Comparison of ENCODE assay signal across 23 cellular contexts in the genomic region with DNA sequence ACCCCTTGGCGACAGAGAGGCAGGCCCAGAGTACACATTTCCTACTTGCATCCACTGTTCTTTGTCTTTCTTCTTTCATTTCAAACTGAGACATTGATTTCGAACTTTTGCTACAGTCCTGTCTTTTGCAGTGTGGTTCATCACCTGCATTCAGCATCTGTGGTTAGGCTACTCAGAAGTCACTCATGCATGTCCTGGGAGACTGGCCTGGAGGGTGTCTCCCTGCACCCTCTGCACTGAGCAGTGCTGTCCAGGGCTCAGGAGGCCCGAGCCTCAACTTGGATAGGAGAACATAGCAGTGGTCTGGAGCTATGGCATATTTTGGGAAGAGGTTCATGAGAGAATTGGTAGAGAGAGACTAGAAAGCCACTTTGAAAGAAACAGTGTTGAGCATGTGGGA.
DNase-seq lines count a peak whose midpoint lies in the region; ATAC-seq and TF ChIP-seq lines count a peak whose summit lies in the region.
"Had no signal": no experiment of that assay in that cellular context is flagged by ENCODE, and none has a peak within 500 bp of the region (broad histone marks: within the 10 kb centered on the region; RNA-seq: fewer than 3 reads in every experiment).

No MANE protein-coding gene starts in this region.

- peak overlapping the region; percentile 61 for H2AFZ ChIP-seq in parathyroid adenoma

- no peaks in the 10 kb centered on the region for H3K36me3 ChIP-seq in parathyroid adenoma (ENCODE audit: control insufficient read depth, insufficient read depth, low read length)
- H3K36me3 ChIP-seq: pancreas had no signal

- H3K4me1 ChIP-seq in parathyroid adenoma, result peaks cover 10% of the 10 kb centered on the region
- H3K4me1 ChIP-seq: pancreas, testis had no signal

- peaks cover 0 to 4% (median 3%) of the 10 kb centered on the region in 3 donors for H3K27me3 Mint-ChIP-seq in CD14-positive monocyte (ENCODE audit: low read depth in 3 of 3)
- no peaks in the 10 kb centered on the region for H3K27me3 Mint-ChIP-seq in stimulated activated naive CD8-positive, alpha-beta T cell treated with anti-CD3 and anti-CD28 coated beads, Interleukin-15, amount 100 ng/mL, for 72 hours
- H3K27me3 Mint-ChIP-seq: activated CD4-positive, alpha-beta T cell treated with anti-CD3 and anti-CD28 coated beads, Interleukin-2, amount 10 ng/mL, durations not matched to agents 24 days and 14 days; activated CD8-positive, alpha-beta memory T cell treated with anti-CD3 and anti-CD28 coated beads, Interleukin-2, amount 10 ng/mL, durations not matched to agents 7 days and 5 days; activated naive CD8-positive, alpha-beta T cell treated with anti-CD3 and anti-CD28 coated beads, Interleukin-2, amount 10 ng/mL, durations not matched to agents 7 days and 5 days; brain; naive thymus-derived CD8-positive, alpha-beta T cell had no signal

- no peak overlapping the region for H3K4me3 Mint-ChIP-seq in CD14-positive monocyte
- no peak overlapping the region for H3K4me3 Mint-ChIP-seq in stimulated activated naive CD8-positive, alpha-beta T cell treated with anti-CD3 and anti-CD28 coated beads, Interleukin-15, amount 100 ng/mL, for 72 hours
- H3K4me3 Mint-ChIP-seq: activated CD4-positive, alpha-beta T cell treated with anti-CD3 and anti-CD28 coated beads, Interleukin-2, amount 10 ng/mL, durations not matched to agents 24 days and 14 days; activated CD8-positive, alpha-beta memory T cell treated with anti-CD3 and anti-CD28 coated beads, Interleukin-2, amount 10 ng/mL, durations not matched to agents 7 days and 5 days; activated naive CD8-positive, alpha-beta T cell treated with anti-CD3 and anti-CD28 coated beads, Interleukin-2, amount 10 ng/mL, durations not matched to agents 7 days and 5 days; brain; naive thymus-derived CD8-positive, alpha-beta T cell had no signal

- intact Hi-C loops in CD14-positive monocyte (cut with micrococcal nuclease), result no loop called here

- peaks cover 28% of the 10 kb centered on the region for H3K4me1 Mint-ChIP-seq in CD14-positive monocyte
- peaks cover 14% of the 10 kb centered on the region for H3K4me1 Mint-ChIP-seq in stimulated activated naive CD8-positive, alpha-beta T cell treated with anti-CD3 and anti-CD28 coated beads, Interleukin-15, amount 100 ng/mL, for 72 hours
- H3K4me1 Mint-ChIP-seq: activated CD8-positive, alpha-beta memory T cell treated with anti-CD3 and anti-CD28 coated beads, Interleukin-2, amount 10 ng/mL, durations not matched to agents 7 days and 5 days had no signal

- peak; percentile 43 for ATAC-seq in SK-N-SH treated with all-trans-retinoic acid at 6 μM for 48 hours
- no peak for ATAC-seq in stimulated activated naive CD8-positive, alpha-beta T cell treated with anti-CD3 and anti-CD28 coated beads, Interleukin-15, amount 100 ng/mL, for 72 hours
- ATAC-seq in HG02623 (IDR thresholded peaks at IDR 0.05; ENCODE audit: unreplicated experiment), result no peak
- ATAC-seq: activated CD8-positive, alpha-beta memory T cell treated with anti-CD3 and anti-CD28 coated beads, Interleukin-2, amount 10 ng/mL, durations not matched to agents 7 days and 5 days; left cardiac atrium; naive thymus-derived CD8-positive, alpha-beta T cell; pancreas; sciatic nerve had no signal

- no peak overlapping the region for H3K4me2 ChIP-seq in parathyroid adenoma (ENCODE audit: low read length)

- no peaks in the 10 kb centered on the region for H3K27me3 ChIP-seq in parathyroid adenoma (ENCODE audit: control insufficient read depth, insufficient read depth, low read length)
- H3K27me3 ChIP-seq: pancreas, testis had no signal

- H3K27ac Mint-ChIP-seq in CD14-positive monocyte, result peak overlapping the region in 2 of 7 donors; percentile 34 to 39
- no peak overlapping the region for H3K27ac Mint-ChIP-seq in stimulated activated naive CD8-positive, alpha-beta T cell treated with anti-CD3 and anti-CD28 coated beads, Interleukin-15, amount 100 ng/mL, for 72 hours
- H3K27ac Mint-ChIP-seq: activated CD4-positive, alpha-beta T cell treated with anti-CD3 and anti-CD28 coated beads, Interleukin-2, amount 10 ng/mL, durations not matched to agents 24 days and 14 days; activated CD8-positive, alpha-beta memory T cell treated with anti-CD3 and anti-CD28 coated beads, Interleukin-2, amount 10 ng/mL, durations not matched to agents 7 days and 5 days; activated naive CD8-positive, alpha-beta T cell treated with anti-CD3 and anti-CD28 coated beads, Interleukin-2, amount 10 ng/mL, durations not matched to agents 7 days and 5 days; activated T-helper 2 cell treated with anti-CD3 and anti-CD28 coated beads, Interferon-gamma antibody, Interleukin-2, Interleukin-4, amounts not matched to agents 10 μg/mL and 5 μg/mL and 100 μg/mL, durations not matched to agents 14 hours and 24 hours and 36 hours had no signal

- H3K9me3 ChIP-seq in parathyroid adenoma (ENCODE audit: control insufficient read depth, low read length), result no peaks in the 10 kb centered on the region
- H3K9me3 ChIP-seq: pancreas, testis had no signal

- no peak overlapping the region for H3K9ac ChIP-seq in parathyroid adenoma

- H3K79me2 ChIP-seq in parathyroid adenoma, result no peaks in the 10 kb centered on the region

- no peak overlapping the region for H3K27ac ChIP-seq in parathyroid adenoma
- H3K27ac ChIP-seq: pancreas had no signal

- H3K9me3 Mint-ChIP-seq in CD14-positive monocyte, result peaks cover 0 to 2% (median 0%) of the 10 kb centered on the region in 7 donors
- no peaks in the 10 kb centered on the region for H3K9me3 Mint-ChIP-seq in stimulated activated naive CD8-positive, alpha-beta T cell treated with anti-CD3 and anti-CD28 coated beads, Interleukin-15, amount 100 ng/mL, for 72 hours
- H3K9me3 Mint-ChIP-seq: activated CD4-positive, alpha-beta T cell treated with anti-CD3 and anti-CD28 coated beads, Interleukin-2, amount 10 ng/mL, durations not matched to agents 24 days and 14 days; activated naive CD8-positive, alpha-beta T cell treated with anti-CD3 and anti-CD28 coated beads, Interleukin-2, amount 10 ng/mL, durations not matched to agents 7 days and 5 days; activated T-helper 2 cell treated with anti-CD3 and anti-CD28 coated beads, Interferon-gamma antibody, Interleukin-2, Interleukin-4, amounts not matched to agents 10 μg/mL and 5 μg/mL and 100 μg/mL, durations not matched to agents 14 hours and 24 hours and 36 hours; naive thymus-derived CD8-positive, alpha-beta T cell had no signal

- peaks cover 0 to 2% of the 10 kb centered on the region in 2 donors for H3K36me3 Mint-ChIP-seq in CD14-positive monocyte
- H3K36me3 Mint-ChIP-seq: activated CD8-positive, alpha-beta memory T cell treated with anti-CD3 and anti-CD28 coated beads, Interleukin-2, amount 10 ng/mL, durations not matched to agents 7 days and 5 days; activated naive CD8-positive, alpha-beta T cell treated with anti-CD3 and anti-CD28 coated beads, Interleukin-2, amount 10 ng/mL, durations not matched to agents 7 days and 5 days; brain; naive thymus-derived CD8-positive, alpha-beta T cell had no signal

- peak; percentile 54 for DNase-seq in NCI-H2107 treated with DMSO at 0.1 percent for 48 hours (lab: John Stamatoyannopoulos, UW; ENCODE audit: unreplicated experiment)
- DNase-seq in NCI-H2107 (lab: John Stamatoyannopoulos, UW), result no peak
- DNase-seq in NAMALWA (ENCODE audit: low spot score), result peak; percentile 15
- DNase-seq in CD14-positive monocyte (ENCODE audit: low spot score), result no peak
- no peak for DNase-seq in stimulated activated naive CD8-positive, alpha-beta T cell treated with anti-CD3 and anti-CD28 coated beads, Interleukin-15, amount 100 ng/mL, for 72 hours
- DNase-seq: activated CD4-positive, alpha-beta T cell treated with anti-CD3 and anti-CD28 coated beads, Interleukin-2, amount 10 ng/mL, durations not matched to agents 24 days and 14 days; activated CD8-positive, alpha-beta memory T cell treated with anti-CD3 and anti-CD28 coated beads, Interleukin-2, amount 10 ng/mL, durations not matched to agents 7 days and 5 days; activated naive CD8-positive, alpha-beta T cell treated with anti-CD3 and anti-CD28 coated beads, Interleukin-2, amount 10 ng/mL, durations not matched to agents 7 days and 5 days; HCEC 1CT; Kasumi-1; left cardiac atrium; mesendoderm; naive thymus-derived CD8-positive, alpha-beta T cell; NCI-H2171 treated with DMSO at 0.1 percent for 48 hours; pancreas; T-helper 1 cell; testis had no signal

- no peak overlapping the region for H3K4me3 ChIP-seq in parathyroid adenoma (ENCODE audit: low read depth, low read length)
- H3K4me3 ChIP-seq: pancreas, testis had no signal

- TF ChIP-seq CTCF in parathyroid adenoma (IDR thresholded peaks at IDR 0.05) (no peak), CD14-positive monocyte (IDR thresholded peaks at IDR 0.05) (no peak)

TF ChIP-seq in SK-N-SH treated with all-trans-retinoic acid at 6 μM for 48 hours, 23 proteins besides CTCF, POLR2A, EP300 and RAD21 (continues in another document):
- TF ChIP-seq ZFP3 (CRISPR knock-in tag; IDR thresholded peaks at IDR 0.05) (no peak), ZNF70 (CRISPR knock-in tag; IDR thresholded peaks at IDR 0.05) (no peak), CSDC2 (CRISPR knock-in tag; IDR thresholded peaks at IDR 0.05) (no peak), OSR1 (CRISPR knock-in tag; IDR thresholded peaks at IDR 0.05) (no peak), ARNTL (CRISPR knock-in tag; IDR thresholded peaks at IDR 0.05; ENCODE audit: borderline replicate concordance, low read depth) (no peak)
- TF ChIP-seq, protein P1, sequence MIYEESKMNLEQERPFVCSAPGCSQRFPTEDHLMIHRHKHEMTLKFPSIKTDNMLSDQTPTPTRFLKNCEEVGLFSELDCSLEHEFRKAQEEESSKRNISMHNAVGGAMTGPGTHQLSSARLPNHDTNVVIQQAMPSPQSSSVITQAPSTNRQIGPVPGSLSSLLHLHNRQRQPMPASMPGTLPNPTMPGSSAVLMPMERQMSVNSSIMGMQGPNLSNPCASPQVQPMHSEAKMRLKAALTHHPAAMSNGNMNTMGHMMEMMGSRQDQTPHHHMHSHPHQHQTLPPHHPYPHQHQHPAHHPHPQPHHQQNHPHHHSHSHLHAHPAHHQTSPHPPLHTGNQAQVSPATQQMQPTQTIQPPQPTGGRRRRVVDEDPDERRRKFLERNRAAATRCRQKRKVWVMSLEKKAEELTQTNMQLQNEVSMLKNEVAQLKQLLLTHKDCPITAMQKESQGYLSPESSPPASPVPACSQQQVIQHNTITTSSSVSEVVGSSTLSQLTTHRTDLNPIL (CRISPR knock-in tag; IDR thresholded peaks at IDR 0.05; ENCODE audit: low read depth), result no peak
- TF ChIP-seq, protein P2, sequence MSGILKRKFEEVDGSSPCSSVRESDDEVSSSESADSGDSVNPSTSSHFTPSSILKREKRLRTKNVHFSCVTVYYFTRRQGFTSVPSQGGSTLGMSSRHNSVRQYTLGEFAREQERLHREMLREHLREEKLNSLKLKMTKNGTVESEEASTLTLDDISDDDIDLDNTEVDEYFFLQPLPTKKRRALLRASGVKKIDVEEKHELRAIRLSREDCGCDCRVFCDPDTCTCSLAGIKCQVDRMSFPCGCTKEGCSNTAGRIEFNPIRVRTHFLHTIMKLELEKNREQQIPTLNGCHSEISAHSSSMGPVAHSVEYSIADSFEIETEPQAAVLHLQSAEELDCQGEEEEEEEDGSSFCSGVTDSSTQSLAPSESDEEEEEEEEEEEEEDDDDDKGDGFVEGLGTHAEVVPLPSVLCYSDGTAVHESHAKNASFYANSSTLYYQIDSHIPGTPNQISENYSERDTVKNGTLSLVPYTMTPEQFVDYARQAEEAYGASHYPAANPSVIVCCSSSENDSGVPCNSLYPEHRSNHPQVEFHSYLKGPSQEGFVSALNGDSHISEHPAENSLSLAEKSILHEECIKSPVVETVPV (CRISPR knock-in tag; IDR thresholded peaks at IDR 0.05), result no peak

Comparison
In these comparisons a context has a peak if more than half of its experiments do, and no peak if none do; other contexts are left out.
1. DNase-seq: peak in NCI-H2107 treated with DMSO at 0.1 percent for 48 hours (single experiment) and NAMALWA (single experiment); none in NCI-H2107 (single experiment), CD14-positive monocyte (single experiment) and stimulated activated naive CD8-positive, alpha-beta T cell treated with anti-CD3 and anti-CD28 coated beads, Interleukin-15, amount 100 ng/mL, for 72 hours (0 of 2).